Comparison of ENCODE assay signal across 12 cellular contexts in the genomic region with DNA sequence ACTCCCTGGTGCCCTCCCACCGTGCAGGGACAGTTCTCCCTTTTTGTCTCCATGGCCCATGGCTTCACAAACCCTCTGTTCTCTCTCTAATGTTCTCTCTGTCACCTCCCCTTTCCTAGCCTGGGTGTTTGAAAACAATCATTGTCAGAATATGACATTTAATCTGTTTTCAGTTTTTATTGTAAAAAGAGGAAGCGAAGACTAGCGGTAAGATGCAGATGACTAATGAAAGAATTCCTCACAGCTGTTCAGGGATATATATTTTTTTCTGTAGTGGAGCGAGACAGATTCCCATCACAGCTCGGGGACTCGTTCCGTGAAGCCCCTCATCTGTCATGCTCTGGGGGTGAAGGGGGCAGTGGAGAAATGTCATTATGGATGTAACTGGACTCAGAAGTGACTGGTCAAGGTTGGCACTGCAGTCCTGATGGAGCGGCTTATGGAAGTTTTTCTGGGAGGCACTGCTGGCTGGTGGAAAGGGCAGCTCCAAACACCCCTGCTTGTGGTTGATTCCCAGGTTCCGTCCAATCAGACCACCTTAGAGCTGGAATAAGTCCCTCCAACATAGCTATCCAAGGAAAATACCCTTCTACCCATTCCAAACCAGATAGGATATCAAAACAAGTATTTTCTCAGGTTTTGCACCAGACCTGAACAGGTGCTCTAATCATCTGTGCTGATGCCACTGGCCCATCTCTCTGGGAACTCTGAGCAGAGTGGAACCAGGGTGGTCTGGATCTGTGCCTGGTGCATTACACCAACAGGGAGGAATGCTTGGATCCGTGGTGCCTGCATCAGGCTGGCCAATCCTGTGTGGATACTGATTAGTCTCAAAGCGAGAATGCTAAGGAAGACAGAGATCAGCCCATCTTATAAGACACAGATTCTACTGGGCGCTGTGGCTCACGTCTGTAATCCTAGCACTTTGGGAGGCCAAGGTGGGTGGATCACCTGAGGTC.
DNase-seq lines count a peak whose midpoint lies in the region; ATAC-seq and TF ChIP-seq lines count a peak whose summit lies in the region.
"Had no signal": no experiment of that assay in that cellular context is flagged by ENCODE, and none has a peak within 500 bp of the region (broad histone marks: within the 10 kb centered on the region; RNA-seq: fewer than 3 reads in every experiment).

No MANE protein-coding gene starts in this region.

- H3K4me3 Mint-ChIP-seq in activated CD4-positive, alpha-beta memory T cell treated with anti-CD3 and anti-CD28 coated beads, Interleukin-2, amount 10 ng/mL, durations not matched to agents 7 days and 5 days = no peak overlapping the region
- H3K4me3 Mint-ChIP-seq: activated naive CD4-positive, alpha-beta T cell treated with anti-CD3 and anti-CD28 coated beads, Interleukin-2, amount 10 ng/mL, durations not matched to agents 7 days and 5 days had no signal

- H3K27me3 Mint-ChIP-seq in activated CD4-positive, alpha-beta memory T cell treated with anti-CD3 and anti-CD28 coated beads, Interleukin-2, amount 10 ng/mL, durations not matched to agents 7 days and 5 days = no peaks in the 10 kb centered on the region
- H3K27me3 Mint-ChIP-seq: activated naive CD4-positive, alpha-beta T cell treated with anti-CD3 and anti-CD28 coated beads, Interleukin-2, amount 10 ng/mL, durations not matched to agents 7 days and 5 days had no signal

- DNase-seq in fibroblast of the aortic adventitia (ENCODE audit: low read depth) = peak; percentile 5
- no peak for DNase-seq in activated CD4-positive, alpha-beta memory T cell treated with anti-CD3 and anti-CD28 coated beads, Interleukin-2, amount 10 ng/mL, durations not matched to agents 7 days and 5 days
- no peak for DNase-seq in DMS 273 (lab: John Stamatoyannopoulos, UW; ENCODE audit: unreplicated experiment)
- DNase-seq in substantia nigra (lab: John Stamatoyannopoulos, UW) = no peak
- DNase-seq in NCI-H1092 (lab: John Stamatoyannopoulos, UW) = no peak
- DNase-seq: activated naive CD4-positive, alpha-beta T cell treated with anti-CD3 and anti-CD28 coated beads, Interleukin-2, amount 10 ng/mL, durations not matched to agents 7 days and 5 days; NCI-H2227 treated with DMSO at 0.1 percent for 48 hours; right cardiac atrium; SHP77 had no signal

- no peak overlapping the region for H3K4me3 ChIP-seq in fibroblast of the aortic adventitia (ENCODE audit: low read depth, low read length)

- CTCF ChIA-PET in activated CD4-positive, alpha-beta memory T cell treated with anti-CD3 and anti-CD28 coated beads, Interleukin-2, amount 10 ng/mL, durations not matched to agents 7 days and 5 days (lab: Charles Lee) = no interaction called here

- POLR2A ChIA-PET in activated CD4-positive, alpha-beta memory T cell treated with anti-CD3 and anti-CD28 coated beads, Interleukin-2, amount 10 ng/mL, durations not matched to agents 7 days and 5 days (lab: Charles Lee) = no interaction called here

- peak; percentile 58 for ATAC-seq in GM18502 (IDR thresholded peaks at IDR 0.05; ENCODE audit: poor library complexity, unreplicated experiment)
- ATAC-seq in GM21526 (IDR thresholded peaks at IDR 0.05; ENCODE audit: low FRiP score, unreplicated experiment) = peak; percentile 55
- ATAC-seq in HG03280 (IDR thresholded peaks at IDR 0.05; ENCODE audit: unreplicated experiment) = peak; percentile 59
- ATAC-seq: right cardiac atrium had no signal

- peaks cover 8% of the 10 kb centered on the region for H3K9me3 Mint-ChIP-seq in activated CD4-positive, alpha-beta memory T cell treated with anti-CD3 and anti-CD28 coated beads, Interleukin-2, amount 10 ng/mL, durations not matched to agents 7 days and 5 days

- H3K27ac Mint-ChIP-seq in activated CD4-positive, alpha-beta memory T cell treated with anti-CD3 and anti-CD28 coated beads, Interleukin-2, amount 10 ng/mL, durations not matched to agents 7 days and 5 days = no peak overlapping the region
- H3K27ac Mint-ChIP-seq: activated naive CD4-positive, alpha-beta T cell treated with anti-CD3 and anti-CD28 coated beads, Interleukin-2, amount 10 ng/mL, durations not matched to agents 7 days and 5 days had no signal

- no peak for TF ChIP-seq CTCF in fibroblast of the aortic adventitia (IDR thresholded peaks at IDR 0.05; ENCODE audit: insufficient read depth, low read length)

- no peaks in the 10 kb centered on the region for H3K4me1 Mint-ChIP-seq in activated CD4-positive, alpha-beta memory T cell treated with anti-CD3 and anti-CD28 coated beads, Interleukin-2, amount 10 ng/mL, durations not matched to agents 7 days and 5 days
- H3K4me1 Mint-ChIP-seq: activated naive CD4-positive, alpha-beta T cell treated with anti-CD3 and anti-CD28 coated beads, Interleukin-2, amount 10 ng/mL, durations not matched to agents 7 days and 5 days had no signal

- H3K36me3 Mint-ChIP-seq in activated CD4-positive, alpha-beta memory T cell treated with anti-CD3 and anti-CD28 coated beads, Interleukin-2, amount 10 ng/mL, durations not matched to agents 7 days and 5 days (ENCODE audit: low read depth) = no peaks in the 10 kb centered on the region
- H3K36me3 Mint-ChIP-seq: activated naive CD4-positive, alpha-beta T cell treated with anti-CD3 and anti-CD28 coated beads, Interleukin-2, amount 10 ng/mL, durations not matched to agents 7 days and 5 days had no signal

- no peak overlapping the region for H3K27ac ChIP-seq in substantia nigra (ENCODE audit: low read depth, low read length, poor library complexity, severe bottlenecking)
